Comparison of ENCODE assay signal across 35 cellular contexts in the genomic region with DNA sequence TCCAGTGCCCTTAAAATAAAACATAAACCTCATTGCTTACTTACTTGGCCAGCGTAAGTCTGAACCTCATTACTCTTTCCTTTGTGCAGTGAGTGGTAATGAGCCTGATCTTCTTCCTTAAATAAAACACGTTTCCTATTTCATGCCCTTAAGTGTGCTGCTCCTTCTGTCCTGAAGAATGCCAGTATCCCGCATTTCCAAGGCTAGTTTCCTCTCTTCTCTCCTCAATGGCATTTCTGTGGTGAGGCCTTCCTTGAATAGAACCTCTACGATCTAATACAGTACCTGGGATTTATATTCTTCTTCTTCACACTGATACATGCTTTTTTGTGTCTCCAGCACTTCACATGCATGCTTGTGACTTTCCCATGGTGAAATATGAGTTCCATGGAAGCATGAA.
"Had no signal": no experiment of that assay in that cellular context is flagged by ENCODE, and none has a peak within 500 bp of the region (broad histone marks: within the 10 kb centered on the region; RNA-seq: fewer than 3 reads in every experiment).

No MANE protein-coding gene starts in this region.

- H3K4me1 Mint-ChIP-seq: activated CD4-positive, alpha-beta T cell treated with anti-CD3 and anti-CD28 coated beads for 36 hours; activated CD4-positive, alpha-beta T cell treated with anti-CD3 and anti-CD28 coated beads, Interleukin-2, amount 10 ng/mL, durations not matched to agents 24 days and 14 days; activated CD8-positive, alpha-beta memory T cell treated with anti-CD3 and anti-CD28 coated beads, Interleukin-2, amount 10 ng/mL, durations not matched to agents 7 days and 5 days; activated naive CD4-positive, alpha-beta T cell treated with anti-CD3 and anti-CD28 coated beads, Interleukin-2, amount 10 ng/mL, durations not matched to agents 7 days and 5 days; activated naive CD8-positive, alpha-beta T cell treated with anti-CD3 and anti-CD28 coated beads, Interleukin-2, amount 10 ng/mL, durations not matched to agents 7 days and 5 days; brain; T-helper 17 cell had no signal

- H3K9me3 ChIP-seq: ascending aorta, colonic mucosa, gastrocnemius medialis had no signal

- H3K4me3 ChIP-seq: ascending aorta, breast epithelium, cardiac muscle cell, colonic mucosa, esophagus muscularis mucosa, gastrocnemius medialis, heart left ventricle had no signal

- ATAC-seq: activated CD4-positive, alpha-beta T cell treated with anti-CD3 and anti-CD28 coated beads for 36 hours; activated CD8-positive, alpha-beta memory T cell treated with anti-CD3 and anti-CD28 coated beads, Interleukin-2, amount 10 ng/mL, durations not matched to agents 7 days and 5 days; activated CD8-positive, alpha-beta T cell treated with anti-CD3 and anti-CD28 coated beads, Interleukin-2, amount 10 ng/mL, durations not matched to agents 7 days and 5 days; activated naive CD4-positive, alpha-beta T cell treated with anti-CD3 and anti-CD28 coated beads, Interleukin-2, amount 50 U/mL, for 72 hours; foreskin keratinocyte; gastrocnemius medialis; heart left ventricle; T-helper 17 cell had no signal

- H3K4me1 ChIP-seq: ascending aorta, breast epithelium, colonic mucosa, esophagus muscularis mucosa, foreskin keratinocyte, gastrocnemius medialis, heart left ventricle had no signal

- H3K9me3 Mint-ChIP-seq: activated CD4-positive, alpha-beta T cell treated with anti-CD3 and anti-CD28 coated beads, Interleukin-2, amount 10 ng/mL, durations not matched to agents 24 days and 14 days; activated T-helper 2 cell treated with anti-CD3 and anti-CD28 coated beads, Interferon-gamma antibody, Interleukin-2, Interleukin-4, amounts not matched to agents 10 μg/mL and 5 μg/mL and 100 μg/mL, durations not matched to agents 14 hours and 24 hours and 36 hours had no signal

- H3K36me3 Mint-ChIP-seq: activated CD4-positive, alpha-beta memory T cell treated with anti-CD3 and anti-CD28 coated beads for 36 hours; activated CD8-positive, alpha-beta memory T cell treated with anti-CD3 and anti-CD28 coated beads, Interleukin-2, amount 10 ng/mL, durations not matched to agents 7 days and 5 days; activated naive CD4-positive, alpha-beta T cell treated with anti-CD3 and anti-CD28 coated beads, Interleukin-2, amount 10 ng/mL, durations not matched to agents 7 days and 5 days; activated naive CD8-positive, alpha-beta T cell treated with anti-CD3 and anti-CD28 coated beads, Interleukin-2, amount 10 ng/mL, durations not matched to agents 7 days and 5 days; brain had no signal

- H3K27me3 ChIP-seq: ascending aorta, breast epithelium, cardiac muscle cell, colonic mucosa, esophagus muscularis mucosa, foreskin keratinocyte, gastrocnemius medialis, heart left ventricle had no signal

- DNase-seq: activated CD4-positive, alpha-beta memory T cell treated with anti-CD3 and anti-CD28 coated beads for 36 hours; activated CD4-positive, alpha-beta T cell treated with anti-CD3 and anti-CD28 coated beads for 36 hours; activated CD4-positive, alpha-beta T cell treated with anti-CD3 and anti-CD28 coated beads, Interleukin-2, amount 10 ng/mL, durations not matched to agents 24 days and 14 days; activated CD4-positive, CD25-positive, alpha-beta regulatory T cell; activated CD4-positive, CD25-positive, alpha-beta regulatory T cell treated with anti-CD3 and anti-CD28 coated beads, Interleukin-2, amount 50 U/mL, for 72 hours; activated CD8-positive, alpha-beta memory T cell treated with anti-CD3 and anti-CD28 coated beads, Interleukin-2, amount 10 ng/mL, durations not matched to agents 7 days and 5 days; activated CD8-positive, alpha-beta memory T cell treated with anti-CD3 and anti-CD28 coated beads, Interleukin-2, amount 50 U/mL, for 4 hours; activated CD8-positive, alpha-beta T cell treated with anti-CD3 and anti-CD28 coated beads, Interleukin-2, amount 10 ng/mL, durations not matched to agents 7 days and 5 days; activated effector memory CD4-positive, alpha-beta T cell treated with anti-CD3 and anti-CD28 coated beads, Interleukin-2, amount 50 U/mL, for 16 hours; activated naive CD4-positive, alpha-beta T cell; activated naive CD4-positive, alpha-beta T cell treated with anti-CD3 and anti-CD28 coated beads, Interleukin-2, amount 10 ng/mL, durations not matched to agents 7 days and 5 days; activated naive CD8-positive, alpha-beta T cell treated with anti-CD3 and anti-CD28 coated beads, Interleukin-2, amount 10 ng/mL, durations not matched to agents 7 days and 5 days; activated T-cell treated with anti-CD3 and anti-CD28 coated beads, Interleukin-2, amount 50 U/mL, for 1 hour; activated T-cell treated with anti-CD3 and anti-CD28 coated beads, Interleukin-2, amount 50 U/mL, for 48 hours; central memory CD4-positive, alpha-beta T cell; cerebellar nuclear complex; colonic mucosa; effector memory CD4-positive, alpha-beta T cell; erythroblast; foreskin keratinocyte; gastrocnemius medialis; glutamatergic neuron; heart left ventricle; T-helper 17 cell; T1000 had no signal

- H3K27me3 Mint-ChIP-seq: activated CD4-positive, alpha-beta memory T cell treated with anti-CD3 and anti-CD28 coated beads for 36 hours; activated CD4-positive, alpha-beta T cell treated with anti-CD3 and anti-CD28 coated beads, Interleukin-2, amount 10 ng/mL, durations not matched to agents 24 days and 14 days; activated CD8-positive, alpha-beta memory T cell treated with anti-CD3 and anti-CD28 coated beads, Interleukin-2, amount 10 ng/mL, durations not matched to agents 7 days and 5 days; activated naive CD4-positive, alpha-beta T cell treated with anti-CD3 and anti-CD28 coated beads, Interleukin-2, amount 10 ng/mL, durations not matched to agents 7 days and 5 days; T-helper 17 cell had no signal

- H3K27ac ChIP-seq: ascending aorta, breast epithelium, cardiac muscle cell, colonic mucosa, esophagus muscularis mucosa, foreskin keratinocyte, gastrocnemius medialis, heart left ventricle, WERI-Rb-1 had no signal

- H3K27ac Mint-ChIP-seq: activated CD4-positive, alpha-beta memory T cell treated with anti-CD3 and anti-CD28 coated beads for 36 hours; activated CD4-positive, alpha-beta T cell treated with anti-CD3 and anti-CD28 coated beads for 36 hours; activated CD4-positive, alpha-beta T cell treated with anti-CD3 and anti-CD28 coated beads, Interleukin-2, amount 10 ng/mL, durations not matched to agents 24 days and 14 days; activated CD8-positive, alpha-beta memory T cell treated with anti-CD3 and anti-CD28 coated beads, Interleukin-2, amount 10 ng/mL, durations not matched to agents 7 days and 5 days; activated CD8-positive, alpha-beta T cell treated with anti-CD3 and anti-CD28 coated beads, Interleukin-2, amount 10 ng/mL, durations not matched to agents 7 days and 5 days; activated naive CD4-positive, alpha-beta T cell treated with anti-CD3 and anti-CD28 coated beads, Interleukin-2, amount 10 ng/mL, durations not matched to agents 7 days and 5 days; activated naive CD4-positive, alpha-beta T cell treated with anti-CD3 and anti-CD28 coated beads, Interleukin-2, amount 50 U/mL, for 72 hours; activated naive CD8-positive, alpha-beta T cell treated with anti-CD3 and anti-CD28 coated beads, Interleukin-2, amount 10 ng/mL, durations not matched to agents 7 days and 5 days; activated T-helper 1 cell treated with anti-CD3 and anti-CD28 coated beads, Interleukin-12 subunit alpha, Interleukin-12 subunit beta, Interleukin-2, Interleukin-4 antibody, amounts not matched to agents 30 ng/mL and 10 ng/mL and 1 ng/mL, durations not matched to agents 14 hours and 24 hours and 36 hours; activated T-helper 2 cell treated with anti-CD3 and anti-CD28 coated beads, Interferon-gamma antibody, Interleukin-2, Interleukin-4, amounts not matched to agents 10 μg/mL and 5 μg/mL and 100 μg/mL, durations not matched to agents 14 hours and 24 hours and 36 hours; brain; T-helper 17 cell; T-helper 2 cell treated with Interferon-gamma antibody and Interleukin-4, amounts not matched to agents 5 μg/mL and 100 μg/mL, for 36 hours had no signal

- H3K36me3 ChIP-seq: ascending aorta, breast epithelium, cardiac muscle cell, colonic mucosa, esophagus muscularis mucosa, gastrocnemius medialis, heart left ventricle, WERI-Rb-1 had no signal

- H3K4me3 Mint-ChIP-seq: activated CD4-positive, alpha-beta memory T cell treated with anti-CD3 and anti-CD28 coated beads for 36 hours; activated CD4-positive, alpha-beta T cell treated with anti-CD3 and anti-CD28 coated beads for 36 hours; activated CD4-positive, alpha-beta T cell treated with anti-CD3 and anti-CD28 coated beads, Interleukin-2, amount 10 ng/mL, durations not matched to agents 24 days and 14 days; activated CD8-positive, alpha-beta memory T cell treated with anti-CD3 and anti-CD28 coated beads, Interleukin-2, amount 10 ng/mL, durations not matched to agents 7 days and 5 days; activated CD8-positive, alpha-beta T cell treated with anti-CD3 and anti-CD28 coated beads, Interleukin-2, amount 10 ng/mL, durations not matched to agents 7 days and 5 days; activated naive CD4-positive, alpha-beta T cell treated with anti-CD3 and anti-CD28 coated beads, Interleukin-2, amount 10 ng/mL, durations not matched to agents 7 days and 5 days; activated naive CD8-positive, alpha-beta T cell treated with anti-CD3 and anti-CD28 coated beads, Interleukin-2, amount 10 ng/mL, durations not matched to agents 7 days and 5 days; activated T-helper 1 cell treated with anti-CD3 and anti-CD28 coated beads, Interleukin-12 subunit alpha, Interleukin-12 subunit beta, Interleukin-2, Interleukin-4 antibody, amounts not matched to agents 30 ng/mL and 10 ng/mL and 1 ng/mL, durations not matched to agents 14 hours and 24 hours and 36 hours; brain; T-helper 17 cell; T-helper 2 cell treated with Interferon-gamma antibody and Interleukin-4, amounts not matched to agents 5 μg/mL and 100 μg/mL, for 36 hours had no signal
